ENCODE assay signal across 8 cellular contexts in genomic region chr3:37905987-37906674, GRCh38. TPM values are rescaled to one million over a fixed set of nuclear protein-coding genes. Genes with fewer than 3 reads are reported as not detected.
DNase-seq lines count a peak whose midpoint lies in the region; FAIRE-seq and TF ChIP-seq lines count a peak whose summit lies in the region.

No MANE protein-coding gene starts in this region.

- H3K36me3 Mint-ChIP-seq in activated CD4-positive, alpha-beta memory T cell treated with anti-CD3 and anti-CD28 coated beads, Interleukin-2, amount 10 ng/mL, durations not matched to agents 7 days and 5 days (ENCODE audit: low read depth): no peaks in the 10 kb centered on the region

- DNase-seq in AG08395 (ENCODE audit: low spot score) (peak; percentile 69), LHCN-M2 (ENCODE audit: low read depth) (peak; percentile 89), coronary artery (ENCODE audit: low spot score) (no peak), mucosa of gallbladder (ENCODE audit: low spot score) (peak; percentile 68), RPMI8226 (no peak), GM12891 (ENCODE audit: insufficient read length, low spot score) (no peak)
- no peak for DNase-seq in activated CD4-positive, alpha-beta memory T cell treated with anti-CD3 and anti-CD28 coated beads, Interleukin-2, amount 10 ng/mL, durations not matched to agents 7 days and 5 days
- no peak for DNase-seq in stimulated activated CD4-positive, alpha-beta T cell treated with anti-CD3 and anti-CD28 coated beads, Interleukin-1b, Interleukin-23, amount 100 ng/mL, for 48 hours

- H3K27ac ChIP-seq in coronary artery: peak overlapping the region; percentile 73 to 84

- no peak for TF ChIP-seq POLR2A in GM12891 (IDR thresholded peaks at IDR 0.05; ENCODE audit: low read depth, low read length)

- TF ChIP-seq CTCF in coronary artery (IDR thresholded peaks at IDR 0.05): no peak

- H3K9me3 Mint-ChIP-seq in activated CD4-positive, alpha-beta memory T cell treated with anti-CD3 and anti-CD28 coated beads, Interleukin-2, amount 10 ng/mL, durations not matched to agents 7 days and 5 days: no peaks in the 10 kb centered on the region

- no peak for FAIRE-seq in GM12891 (lab: Jason Lieb, UNC)

- peak overlapping the region; percentile 8 for H3K4me3 ChIP-seq in coronary artery

- H3K4me1 Mint-ChIP-seq in activated CD4-positive, alpha-beta memory T cell treated with anti-CD3 and anti-CD28 coated beads, Interleukin-2, amount 10 ng/mL, durations not matched to agents 7 days and 5 days: peaks cover 59% of the 10 kb centered on the region

- H3K27ac Mint-ChIP-seq in activated CD4-positive, alpha-beta memory T cell treated with anti-CD3 and anti-CD28 coated beads, Interleukin-2, amount 10 ng/mL, durations not matched to agents 7 days and 5 days: no peak overlapping the region

- CTCF ChIA-PET in activated CD4-positive, alpha-beta memory T cell treated with anti-CD3 and anti-CD28 coated beads, Interleukin-2, amount 10 ng/mL, durations not matched to agents 7 days and 5 days (lab: Charles Lee): no interaction called here

- POLR2A ChIA-PET in activated CD4-positive, alpha-beta memory T cell treated with anti-CD3 and anti-CD28 coated beads, Interleukin-2, amount 10 ng/mL, durations not matched to agents 7 days and 5 days (lab: Charles Lee): no interaction called here

- peaks cover 2% of the 10 kb centered on the region for H3K27me3 Mint-ChIP-seq in activated CD4-positive, alpha-beta memory T cell treated with anti-CD3 and anti-CD28 coated beads, Interleukin-2, amount 10 ng/mL, durations not matched to agents 7 days and 5 days

- H3K4me3 Mint-ChIP-seq in activated CD4-positive, alpha-beta memory T cell treated with anti-CD3 and anti-CD28 coated beads, Interleukin-2, amount 10 ng/mL, durations not matched to agents 7 days and 5 days: no peak overlapping the region

TF ChIP-seq in GM12891, 5 proteins besides CTCF, POLR2A, EP300 and RAD21:
- TF ChIP-seq TAF1 (IDR thresholded peaks at IDR 0.05; ENCODE audit: low read depth, low read length) (no peak), PAX5 (IDR thresholded peaks at IDR 0.05; ENCODE audit: insufficient read depth, low read length, severe bottlenecking) (no peak), POU2F2 (IDR thresholded peaks at IDR 0.05; ENCODE audit: low read depth, low read length) (no peak), POLR2AphosphoS5 (IDR thresholded peaks at IDR 0.05; ENCODE audit: low read depth, low read length) (no peak), SPI1 (IDR thresholded peaks at IDR 0.05; ENCODE audit: low read depth, low read length) (no peak)

RNA-seq across cellular contexts. Expression of gene CTDSPL, which starts 44.5 kb away (rescaled TPM):
- total RNA-seq in LHCN-M2 (2014; rRNA removed): 25.6 and 26.5 TPM in 2 replicates
- polyA plus RNA-seq in LHCN-M2 (2012): 38.5 TPM
- total RNA-seq in mucosa of gallbladder: 176 TPM
- total RNA-seq in activated CD4-positive, alpha-beta memory T cell treated with anti-CD3 and anti-CD28 coated beads, Interleukin-2, amount 10 ng/mL, durations not matched to agents 7 days and 5 days: 1 to 10 TPM; 2.0 to 4.1 TPM
- polyA plus RNA-seq in GM12891 (2012; ENCODE audit: low read depth, missing spikeins): not detected

Comparison
In these comparisons a context has a peak if more than half of its experiments do, and no peak if none do; other contexts are left out.
1. DNase-seq: peak in AG08395 (single experiment), LHCN-M2 (single experiment) and mucosa of gallbladder (single experiment); none in coronary artery (single experiment), activated CD4-positive, alpha-beta memory T cell treated with anti-CD3 and anti-CD28 coated beads, Interleukin-2, amount 10 ng/mL, durations not matched to agents 7 days and 5 days (single experiment), stimulated activated CD4-positive, alpha-beta T cell treated with anti-CD3 and anti-CD28 coated beads, Interleukin-1b, Interleukin-23, amount 100 ng/mL, for 48 hours (single experiment), RPMI8226 (single experiment) and GM12891 (single experiment).